23 cellular contexts compared by ENCODE assay signal in genomic region chr11:129285387-129285786, GRCh38.
DNase-seq lines count a peak whose midpoint lies in the region; ATAC-seq and TF ChIP-seq lines count a peak whose summit lies in the region.
"Had no signal": no experiment of that assay in that cellular context is flagged by ENCODE, and none has a peak within 500 bp of the region (broad histone marks: within the 10 kb centered on the region; RNA-seq: fewer than 3 reads in every experiment).

No MANE protein-coding gene starts in this region.

- TF ChIP-seq CTCF in brain microvascular endothelial cell (IDR thresholded peaks at IDR 0.05; ENCODE audit: low read depth, low read length, missing control alignments) (no peak), progenitor cell of endocrine pancreas (IDR thresholded peaks at IDR 0.05; ENCODE audit: unreplicated experiment) (no peak)

- no peaks in the 10 kb centered on the region for H3K27me3 Mint-ChIP-seq in progenitor cell of endocrine pancreas

- H3K27me3 ChIP-seq in brain microvascular endothelial cell (replicated peaks) = no peaks in the 10 kb centered on the region
- H3K27me3 ChIP-seq: breast epithelium had no signal

- H3K27ac Mint-ChIP-seq in progenitor cell of endocrine pancreas = peak overlapping the region; percentile 15
- H3K27ac Mint-ChIP-seq: activated CD4-positive, alpha-beta memory T cell treated with anti-CD3 and anti-CD28 coated beads for 36 hours; activated naive CD4-positive, alpha-beta T cell treated with anti-CD3 and anti-CD28 coated beads, Interleukin-2, amount 10 ng/mL, durations not matched to agents 7 days and 5 days; activated T-helper 1 cell treated with anti-CD3 and anti-CD28 coated beads, Interleukin-12 subunit alpha, Interleukin-12 subunit beta, Interleukin-2, Interleukin-4 antibody, amounts not matched to agents 30 ng/mL and 10 ng/mL and 1 ng/mL, durations not matched to agents 14 hours and 24 hours and 36 hours; IgD-negative memory B cell had no signal

- no peak for ATAC-seq in GM21576 (IDR thresholded peaks at IDR 0.05; ENCODE audit: unreplicated experiment)

- H3K36me3 Mint-ChIP-seq in progenitor cell of endocrine pancreas (ENCODE audit: insufficient read depth) = no peaks in the 10 kb centered on the region
- H3K36me3 Mint-ChIP-seq: activated CD4-positive, alpha-beta memory T cell treated with anti-CD3 and anti-CD28 coated beads for 36 hours; activated naive CD4-positive, alpha-beta T cell treated with anti-CD3 and anti-CD28 coated beads, Interleukin-2, amount 10 ng/mL, durations not matched to agents 7 days and 5 days; IgD-negative memory B cell had no signal

- H3K4me3 Mint-ChIP-seq in progenitor cell of endocrine pancreas (ENCODE audit: low read depth) = no peak overlapping the region
- H3K4me3 Mint-ChIP-seq: activated CD4-positive, alpha-beta memory T cell treated with anti-CD3 and anti-CD28 coated beads for 36 hours; activated naive CD4-positive, alpha-beta T cell treated with anti-CD3 and anti-CD28 coated beads, Interleukin-2, amount 10 ng/mL, durations not matched to agents 7 days and 5 days; activated T-helper 1 cell treated with anti-CD3 and anti-CD28 coated beads, Interleukin-12 subunit alpha, Interleukin-12 subunit beta, Interleukin-2, Interleukin-4 antibody, amounts not matched to agents 30 ng/mL and 10 ng/mL and 1 ng/mL, durations not matched to agents 14 hours and 24 hours and 36 hours; IgD-negative memory B cell had no signal

- no peaks in the 10 kb centered on the region for H3K9me3 Mint-ChIP-seq in progenitor cell of endocrine pancreas (ENCODE audit: low read depth)
- H3K9me3 Mint-ChIP-seq: activated CD4-positive, alpha-beta memory T cell treated with anti-CD3 and anti-CD28 coated beads for 36 hours; activated naive CD4-positive, alpha-beta T cell treated with anti-CD3 and anti-CD28 coated beads, Interleukin-2, amount 10 ng/mL, durations not matched to agents 7 days and 5 days; activated T-helper 1 cell treated with anti-CD3 and anti-CD28 coated beads, Interleukin-12 subunit alpha, Interleukin-12 subunit beta, Interleukin-2, Interleukin-4 antibody, amounts not matched to agents 30 ng/mL and 10 ng/mL and 1 ng/mL, durations not matched to agents 14 hours and 24 hours and 36 hours; IgD-negative memory B cell had no signal

- H3K4me1 Mint-ChIP-seq in progenitor cell of endocrine pancreas (ENCODE audit: low read depth) = peaks cover 64% of the 10 kb centered on the region

- no peak overlapping the region for H3K4me3 ChIP-seq in brain microvascular endothelial cell (ENCODE audit: low read depth, low read length)
- H3K4me3 ChIP-seq: breast epithelium, heart right ventricle, psoas muscle had no signal

- peak; percentile 25 for DNase-seq in NCI-H1105 treated with DMSO at 0.1 percent for 48 hours (lab: John Stamatoyannopoulos, UW)
- DNase-seq in NCI-H1105 (lab: John Stamatoyannopoulos, UW) = no peak
- DNase-seq in DMS79 treated with DMSO at 0.1 percent for 48 hours (lab: John Stamatoyannopoulos, UW) = peak; percentile 35
- no peak for DNase-seq in brain microvascular endothelial cell
- no peak for DNase-seq in progenitor cell of endocrine pancreas (ENCODE audit: low spot score, unreplicated experiment)
- no peak for DNase-seq in midbrain (lab: John Stamatoyannopoulos, UW)
- DNase-seq in central memory CD4-positive, alpha-beta T cell = no peak
- DNase-seq: activated CD4-positive, alpha-beta memory T cell treated with anti-CD3 and anti-CD28 coated beads for 36 hours; activated CD8-positive, alpha-beta memory T cell treated with anti-CD3 and anti-CD28 coated beads, Interleukin-2, amount 50 U/mL, for 4 hours; activated naive CD4-positive, alpha-beta T cell treated with anti-CD3 and anti-CD28 coated beads, Interleukin-2, amount 10 ng/mL, durations not matched to agents 7 days and 5 days; amniotic stem cell; cortex of kidney; H7; NCI-H2107; psoas muscle; stimulated activated naive CD4-positive, alpha-beta T cell had no signal

- H3K36me3 ChIP-seq in brain microvascular endothelial cell (replicated peaks) = no peaks in the 10 kb centered on the region
- H3K36me3 ChIP-seq: breast epithelium, heart right ventricle, neutrophil had no signal

- in situ Hi-C loops in brain microvascular endothelial cell (cut with HindIII; ENCODE audit: low pct_ligation_motif_present, low sequenced_read_pairs) = no loop called here

- H3K27ac ChIP-seq in brain microvascular endothelial cell = peak overlapping the region; percentile 56
- H3K27ac ChIP-seq: breast epithelium, neutrophil, psoas muscle, RWPE1 had no signal

Comparison
In these comparisons a context has a peak if more than half of its experiments do, and no peak if none do; other contexts are left out.
1. DNase-seq: peak in NCI-H1105 treated with DMSO at 0.1 percent for 48 hours (single experiment) and DMS79 treated with DMSO at 0.1 percent for 48 hours (single experiment); none in NCI-H1105 (single experiment), brain microvascular endothelial cell (single experiment), progenitor cell of endocrine pancreas (single experiment), midbrain (single experiment) and central memory CD4-positive, alpha-beta T cell (single experiment).